Comparison of ENCODE assay signal across 23 cellular contexts in genomic region chr9:13900449-13900848, GRCh38.
A peak's percentile ranks its signal among the peaks of the same experiment; 100 is the strongest.
DNase-seq lines count a peak whose midpoint lies in the region; ATAC-seq, FAIRE-seq and TF ChIP-seq lines count a peak whose summit lies in the region.
"Had no signal": no experiment of that assay in that cellular context is flagged by ENCODE, and none has a peak within 500 bp of the region (broad histone marks: within the 10 kb centered on the region; RNA-seq: fewer than 3 reads in every experiment).

No MANE protein-coding gene starts in this region.

- TF ChIP-seq CTCF in MCF 10A (IDR thresholded peaks at IDR 0.05; ENCODE audit: unreplicated experiment) (no peak), keratinocyte (optimal IDR thresholded peaks at IDR 0.05 in 1 of 3, IDR thresholded peaks at IDR 0.05 in 1 of 3, conservative IDR thresholded peaks at IDR 0.05 in 1 of 3; ENCODE audit: extremely low read depth in 1 of 3, insufficient read depth in 2 of 3, low read length in 3 of 3) (no peak), gastrocnemius medialis (IDR thresholded peaks at IDR 0.05 in 4 of 5, conservative IDR thresholded peaks at IDR 0.05 in 1 of 5) (no peak)

- H3K9me3 ChIP-seq in HAP-1: no peaks in the 10 kb centered on the region
- H3K9me3 ChIP-seq in keratinocyte (ENCODE audit: control insufficient read depth, low read depth, low read length): no peaks in the 10 kb centered on the region
- no peaks in the 10 kb centered on the region for H3K9me3 ChIP-seq in gastrocnemius medialis
- H3K9me3 ChIP-seq: adrenal gland, colonic mucosa, upper lobe of right lung had no signal

- H3K4me2 ChIP-seq in keratinocyte (ENCODE audit: control insufficient read depth, extremely low read depth, insufficient read depth, low read depth, low read length): peak overlapping the region; percentile 81

- H3K36me3 ChIP-seq in HAP-1 (replicated peaks): no peaks in the 10 kb centered on the region
- no peaks in the 10 kb centered on the region for H3K36me3 ChIP-seq in keratinocyte (ENCODE audit: control insufficient read depth in 2 of 2, extremely low read depth in 1 of 2, insufficient read depth in 2 of 2, low read length in 2 of 2)
- H3K36me3 ChIP-seq in gastrocnemius medialis: no peaks in the 10 kb centered on the region
- H3K36me3 ChIP-seq: adrenal gland, colonic mucosa, upper lobe of right lung had no signal

- dilution Hi-C loops in keratinocyte (cut with MboI; ENCODE audit: extremely low pct_ligation_motif_present, low sequenced_read_pairs): no loop called here

- no TSS peak for BruUV-seq in MCF 10A (replicated peaks; lab: Mats Ljungman, UMichigan)

- peak; percentile 87 for FAIRE-seq in keratinocyte (lab: Jason Lieb, UNC)
- FAIRE-seq: HepG2 had no signal

- peak in 1 of 2 donors; percentile 40 for ATAC-seq in gastrocnemius medialis
- ATAC-seq in GM18502 (IDR thresholded peaks at IDR 0.05; ENCODE audit: poor library complexity, unreplicated experiment): no peak
- ATAC-seq: HepG2; stimulated activated naive CD8-positive, alpha-beta T cell treated with anti-CD3 and anti-CD28 coated beads, Interleukin-15, Interleukin-2, amounts not matched to agents 100 U/mL and 50 U/mL, for 24 hours; upper lobe of right lung had no signal

- H3K9me1 ChIP-seq in keratinocyte (ENCODE audit: control insufficient read depth, extremely low read depth, insufficient read depth, low read length): no peaks in the 10 kb centered on the region

- no peak overlapping the region for H2AFZ ChIP-seq in keratinocyte (ENCODE audit: control insufficient read depth, low read length)

- no peaks in the 10 kb centered on the region for H4K20me1 ChIP-seq in keratinocyte (ENCODE audit: control insufficient read depth, extremely low read depth, insufficient read depth, low read length)

- intact Hi-C loops in MCF 10A (cut with micrococcal nuclease): no loop called here
- intact Hi-C loops in gastrocnemius medialis (cut with DNase I; ENCODE audit: low total_unique reads): no loop called here

- H3K36me3 Mint-ChIP-seq in MCF 10A (ENCODE audit: insufficient read depth, unreplicated experiment): no peaks in the 10 kb centered on the region
- H3K36me3 Mint-ChIP-seq: activated CD4-positive, alpha-beta memory T cell treated with anti-CD3 and anti-CD28 coated beads for 36 hours; immature natural killer cell had no signal

- H3K79me2 ChIP-seq in keratinocyte (ENCODE audit: control insufficient read depth, insufficient read depth, low read length): no peaks in the 10 kb centered on the region

- CTCF ChIA-PET in MCF 10A (lab: Yijun Ruan, JAX): interaction anchor here (0.6 to 1.4 kb wide), 3 partner anchors 9 to 1197 kb away, joined by 3 read pairs; no protein-coding TSS in a partner anchor

- no peaks in the 10 kb centered on the region for H3K9me3 Mint-ChIP-seq in MCF 10A (ENCODE audit: unreplicated experiment)
- H3K9me3 Mint-ChIP-seq: endodermal cell had no signal

- H3K27ac ChIP-seq in keratinocyte (ENCODE audit: control insufficient read depth, insufficient read depth, low read length): peak overlapping the region; percentile 96
- peak overlapping the region; percentile 62 to 69 (median 68) for H3K27ac ChIP-seq in gastrocnemius medialis
- H3K27ac ChIP-seq: C4-2B, colonic mucosa had no signal

- no peak overlapping the region for H3K4me3 ChIP-seq in HAP-1
- H3K4me3 ChIP-seq in keratinocyte (ENCODE audit: control insufficient read depth in 2 of 3, extremely low read depth in 1 of 3, insufficient read depth in 2 of 3, low read depth in 1 of 3, low read length in 3 of 3): no peak overlapping the region
- H3K4me3 ChIP-seq in gastrocnemius medialis: no peak overlapping the region
- H3K4me3 ChIP-seq: adrenal gland, colonic mucosa, upper lobe of right lung had no signal

- H3K27me3 ChIP-seq in HAP-1 (ENCODE audit: low read depth) (no peaks in the 10 kb centered on the region), keratinocyte (ENCODE audit: control insufficient read depth, extremely low read depth, insufficient read depth, low read length) (no peaks in the 10 kb centered on the region), gastrocnemius medialis (no peaks in the 10 kb centered on the region)
- H3K27me3 ChIP-seq: adrenal gland, colonic mucosa, upper lobe of right lung had no signal

- peaks cover 19% of the 10 kb centered on the region for H3K4me1 ChIP-seq in HAP-1
- peaks cover 28% of the 10 kb centered on the region for H3K4me1 ChIP-seq in keratinocyte (ENCODE audit: control insufficient read depth, extremely low read depth, insufficient read depth, low read length)
- H3K4me1 ChIP-seq in gastrocnemius medialis: peaks cover 5 to 20% of the 10 kb centered on the region in 2 donors
- H3K4me1 ChIP-seq: colonic mucosa had no signal

- H3K9ac ChIP-seq in keratinocyte (ENCODE audit: control insufficient read depth, extremely low read depth, insufficient read depth, low read length): peak overlapping the region; percentile 77

- POLR2A ChIA-PET in MCF 10A (lab: Yijun Ruan, JAX): interaction anchor here (0.6 to 3.3 kb wide), 25 partner anchors 9 to 414 kb away, joined by 3 to 26 read pairs (median 4); no protein-coding TSS in a partner anchor

- H3K4me1 Mint-ChIP-seq in MCF 10A (ENCODE audit: insufficient read depth, unreplicated experiment): peaks cover 50% of the 10 kb centered on the region
- H3K4me1 Mint-ChIP-seq: immature natural killer cell had no signal

- no peaks in the 10 kb centered on the region for H3K27me3 Mint-ChIP-seq in MCF 10A (ENCODE audit: insufficient read depth, unreplicated experiment)
- H3K27me3 Mint-ChIP-seq: activated CD4-positive, alpha-beta memory T cell treated with anti-CD3 and anti-CD28 coated beads for 36 hours had no signal

- in situ Hi-C loops in HAP-1 (cut with MboI; ENCODE audit: low sequenced_read_pairs): no loop called here
- in situ Hi-C loops in gastrocnemius medialis (cut with MboI; ENCODE audit: low sequenced_read_pairs in 4 of 4): no loop called here

- peak overlapping the region; percentile 98 for H3K27ac Mint-ChIP-seq in MCF 10A (ENCODE audit: low read depth, unreplicated experiment)
- H3K27ac Mint-ChIP-seq: activated CD4-positive, alpha-beta memory T cell treated with anti-CD3 and anti-CD28 coated beads for 36 hours; endodermal cell; immature natural killer cell had no signal

- DNase-seq in HAP-1 (ENCODE audit: low spot score in 2 of 2): peak; percentile 16 to 36
- peak; percentile 97 for DNase-seq in MCF 10A (ENCODE audit: unreplicated experiment)
- DNase-seq in keratinocyte (ENCODE audit: low read depth, low spot score): peak; percentile 89
- DNase-seq in gastrocnemius medialis: no peak
- no peak for DNase-seq in activated T-cell treated with anti-CD3 and anti-CD28 coated beads, Interleukin-2, amount 50 U/mL, for 48 hours
- DNase-seq in NCI-H1092 (lab: John Stamatoyannopoulos, UW): no peak
- DNase-seq: activated CD4-positive, alpha-beta memory T cell treated with anti-CD3 and anti-CD28 coated beads for 36 hours; activated CD4-positive, CD25-positive, alpha-beta regulatory T cell; activated T-cell treated with anti-CD3 and anti-CD28 coated beads, Interleukin-2, amount 50 U/mL, for 1 hour; colonic mucosa; endodermal cell; GOT3; immature natural killer cell; left ventricle myocardium superior; NCI-H524; stimulated activated CD4-positive, alpha-beta T cell treated with anti-CD3 and anti-CD28 coated beads, Interleukin-4, amount 100 ng/mL, for 4 hours; stimulated activated naive CD8-positive, alpha-beta T cell treated with anti-CD3 and anti-CD28 coated beads, Interleukin-15, Interleukin-2, amounts not matched to agents 100 U/mL and 50 U/mL, for 24 hours; T1000; upper lobe of right lung had no signal

- TF ChIP-seq POLR2A in gastrocnemius medialis (IDR thresholded peaks at IDR 0.05): no peak

- no peak overlapping the region for H3K4me3 Mint-ChIP-seq in MCF 10A (ENCODE audit: unreplicated experiment)
- H3K4me3 Mint-ChIP-seq: activated CD4-positive, alpha-beta memory T cell treated with anti-CD3 and anti-CD28 coated beads for 36 hours; endodermal cell; immature natural killer cell had no signal

Comparison
In these comparisons a context has a peak if more than half of its experiments do, and no peak if none do; other contexts are left out.
1. DNase-seq: peak in HAP-1 (2 of 2), MCF 10A (single experiment) and keratinocyte (single experiment); none in gastrocnemius medialis (0 of 2), activated T-cell treated with anti-CD3 and anti-CD28 coated beads, Interleukin-2, amount 50 U/mL, for 48 hours (0 of 2) and NCI-H1092 (single experiment).